8 cellular contexts compared by ENCODE assay signal in genomic region chr19:45440873-45441654, GRCh38. TPM values are rescaled to one million over a fixed set of nuclear protein-coding genes. Genes with fewer than 3 reads are reported as not detected.
DNase-seq lines count a peak whose midpoint lies in the region; ATAC-seq and TF ChIP-seq lines count a peak whose summit lies in the region.

No MANE protein-coding gene starts in this region.

- no peak overlapping the region for H2AFZ ChIP-seq in PC-3 (ENCODE audit: low read length)

- intact Hi-C loops in PC-3 (cut with micrococcal nuclease) (no loop called here), body of pancreas (cut with DNase I) (no loop called here)

- H4K20me1 ChIP-seq in PC-3 (ENCODE audit: low read length), result no peaks in the 10 kb centered on the region

- 80 to 89% methylated on average over 8 to 9 of the region's 9 CpGs for WGBS in body of pancreas, 2 donors

- H3K9me3 ChIP-seq in PC-3 (ENCODE audit: low read length), result no peaks in the 10 kb centered on the region
- no peaks in the 10 kb centered on the region for H3K9me3 ChIP-seq in skeletal muscle satellite cell (replicated peaks; ENCODE audit: low read length)
- H3K9me3 ChIP-seq in body of pancreas, result no peaks in the 10 kb centered on the region

- H3F3A ChIP-seq in PC-3 (ENCODE audit: low read length, unreplicated experiment), result no peaks in the 10 kb centered on the region

- no peak overlapping the region for H3K27ac ChIP-seq in PC-3 (ENCODE audit: low read length)
- no peak overlapping the region for H3K27ac ChIP-seq in body of pancreas

- H3K36me3 ChIP-seq in PC-3 (ENCODE audit: low read depth, low read length), result no peaks in the 10 kb centered on the region
- H3K36me3 ChIP-seq in skeletal muscle satellite cell (ENCODE audit: insufficient read depth, low read length), result no peaks in the 10 kb centered on the region
- H3K36me3 ChIP-seq in body of pancreas (replicated peaks in 1 of 2; ENCODE audit: insufficient read depth in 1 of 2, low read depth in 2 of 2), result no peaks in the 10 kb centered on the region

- no peak overlapping the region for H3K4me2 ChIP-seq in PC-3 (ENCODE audit: low read length)
- no peak overlapping the region for H3K4me2 ChIP-seq in skeletal muscle satellite cell (ENCODE audit: low read length)

- H3K4me3 ChIP-seq in PC-3 (ENCODE audit: low read length) (no peak overlapping the region), skeletal muscle satellite cell (ENCODE audit: low read length) (no peak overlapping the region), body of pancreas (no peak overlapping the region)

- no peak overlapping the region for H3K9ac ChIP-seq in PC-3 (ENCODE audit: low read length)
- peak overlapping the region; percentile 95 for H3K9ac ChIP-seq in skeletal muscle satellite cell (ENCODE audit: low read depth, low read length)

- POLR2A ChIA-PET in PC-3 (lab: Charles Lee; ENCODE audit: unreplicated experiment), result interaction anchor here (0.5 to 0.6 kb wide), 3 partner anchors 26 to 273 kb away, joined by 3 to 8 read pairs (median 4); no protein-coding TSS in a partner anchor

- BruUV-seq in PC-3 (replicated peaks; lab: Mats Ljungman, UMichigan), result no TSS peak

- H3K27me3 ChIP-seq in PC-3 (ENCODE audit: low read length), result no peaks in the 10 kb centered on the region
- H3K27me3 ChIP-seq in skeletal muscle satellite cell (ENCODE audit: control insufficient read depth, insufficient read depth, low read length), result no peaks in the 10 kb centered on the region
- H3K27me3 ChIP-seq in body of pancreas, result no peaks in the 10 kb centered on the region

- TF ChIP-seq CTCF in PC-3 (conservative IDR thresholded peaks at IDR 0.05; ENCODE audit: low read depth, low read length) (no peak), body of pancreas (IDR thresholded peaks at IDR 0.05) (no peak)

- H3K79me2 ChIP-seq in PC-3 (ENCODE audit: low read length), result no peaks in the 10 kb centered on the region

- no peaks in the 10 kb centered on the region for H3K9me2 ChIP-seq in PC-3 (replicated peaks; ENCODE audit: low read length)

- no peak for TF ChIP-seq POLR2A in body of pancreas (IDR thresholded peaks at IDR 0.05)

- ATAC-seq in PC-3 (no peak), HG03175 (IDR thresholded peaks at IDR 0.05; ENCODE audit: unreplicated experiment) (no peak), body of pancreas (no peak)

- CTCF ChIA-PET in PC-3 (lab: Charles Lee), result interaction anchor here (0.6 to 1.5 kb wide), 3 partner anchors 38 to 52 kb away, joined by 3 to 11 read pairs (median 4); no protein-coding TSS in a partner anchor

- peak; percentile 38 for DNase-seq in DMS53 (lab: John Stamatoyannopoulos, UW)
- DNase-seq in DMS53 treated with DMSO at 0.1 percent for 48 hours (lab: John Stamatoyannopoulos, UW; ENCODE audit: unreplicated experiment), result no peak
- peak; percentile 34 for DNase-seq in PC-3
- peak; percentile 42 for DNase-seq in epidermal melanocyte (ENCODE audit: insufficient read length, low spot score)
- no peak for DNase-seq in activated CD4-positive, alpha-beta T cell treated with anti-CD3 and anti-CD28 coated beads, Interleukin-2, amount 50 U/mL, for 1 hour
- DNase-seq in body of pancreas, result no peak

- H3K4me1 ChIP-seq in PC-3 (ENCODE audit: insufficient read depth, low read length) (peaks cover 14% of the 10 kb centered on the region), skeletal muscle satellite cell (ENCODE audit: control insufficient read depth, insufficient read depth, low read length) (peaks cover 35% of the 10 kb centered on the region), body of pancreas (peaks cover 27% of the 10 kb centered on the region)

RNA-seq across cellular contexts. Expression of gene ERCC1, which starts 17.3 kb away (rescaled TPM):
- 56.2 and 57.3 TPM in 2 replicates for total RNA-seq in PC-3 (2014; rRNA removed)
- 167 and 201 TPM in 2 replicates for total RNA-seq in skeletal muscle satellite cell (2012; rRNA removed)
- 10 to 100 TPM; 91.3 to 97.9 TPM for total RNA-seq in body of pancreas

RNA-seq across cellular contexts. Expression of gene FOSB, which starts 26.7 kb away (rescaled TPM):
- total RNA-seq in PC-3 (2014; rRNA removed) (35.8 and 60.5 TPM in 2 replicates), body of pancreas (10 to 100 TPM in 1 of 2 donors, 1 to 10 TPM in 1; 4.2 to 84.7 TPM)
- total RNA-seq in skeletal muscle satellite cell (2012; rRNA removed), result 0.66 and 1.0 TPM in 2 replicates

RNA-seq across cellular contexts. Expression of gene POLR1G, which starts 34.6 kb away (rescaled TPM):
- total RNA-seq in PC-3 (2014; rRNA removed) (25.9 and 43.0 TPM in 2 replicates), body of pancreas (1 to 10 TPM; 1.8 to 2.0 TPM)
- 11.9 and 16.6 TPM in 2 replicates for total RNA-seq in skeletal muscle satellite cell (2012; rRNA removed)

RNA-seq across cellular contexts. Expression of gene PPP1R13L, which starts 36.2 kb away (rescaled TPM):
- 28.6 and 36.4 TPM in 2 replicates for total RNA-seq in PC-3 (2014; rRNA removed)
- total RNA-seq in skeletal muscle satellite cell (2012; rRNA removed), result 0.25 and 0.66 TPM in 2 replicates
- 10 to 100 TPM; 26.4 to 32.9 TPM for total RNA-seq in body of pancreas

RNA-seq across cellular contexts. Expression of gene RTN2, which starts 55.8 kb away (rescaled TPM):
- total RNA-seq in PC-3 (2014; rRNA removed), result 9.5 and 12.9 TPM in 2 replicates
- total RNA-seq in skeletal muscle satellite cell (2012; rRNA removed), result 5.1 and 5.7 TPM in 2 replicates
- 1 to 10 TPM; 2.9 to 5.6 TPM for total RNA-seq in body of pancreas

Comparison
In these comparisons a context has a peak if more than half of its experiments do, and no peak if none do; other contexts are left out.
1. DNase-seq: peak in DMS53 (single experiment), PC-3 (single experiment) and epidermal melanocyte (single experiment); none in DMS53 treated with DMSO at 0.1 percent for 48 hours (single experiment), activated CD4-positive, alpha-beta T cell treated with anti-CD3 and anti-CD28 coated beads, Interleukin-2, amount 50 U/mL, for 1 hour (single experiment) and body of pancreas (0 of 4).